7 cellular contexts compared by ENCODE assay signal in the genomic region with DNA sequence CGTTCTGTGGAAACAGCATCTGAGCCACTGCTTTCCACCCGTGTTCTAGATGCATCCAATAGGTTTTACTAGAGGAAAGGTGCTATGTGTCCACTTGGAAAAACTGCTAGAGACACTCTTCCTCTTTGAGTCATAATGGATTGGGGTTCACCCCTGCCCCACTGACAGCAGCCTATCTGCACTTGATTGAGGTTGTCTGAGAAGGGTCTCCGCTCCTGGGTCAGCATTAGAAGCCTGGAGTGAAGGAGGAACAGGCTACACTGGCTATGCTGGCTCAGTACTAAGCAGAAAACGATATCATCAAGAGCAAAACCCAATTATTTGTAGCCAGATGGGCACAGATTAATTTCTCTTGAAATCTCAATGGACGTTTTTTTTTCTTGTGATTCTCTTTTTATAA.
"Had no signal": no experiment of that assay in that cellular context is flagged by ENCODE, and none has a peak within 500 bp of the region (broad histone marks: within the 10 kb centered on the region; RNA-seq: fewer than 3 reads in every experiment).

No MANE protein-coding gene starts in this region.

- ATAC-seq: GM23338 had no signal

- FAIRE-seq: H1, H54, HTR-8/SVneo had no signal

- H3K4me2 ChIP-seq: GM23338 had no signal

- H2AFZ ChIP-seq: GM23338 had no signal

- DNase-seq: H9, HCEC 1CT, HFFc6 had no signal

- H3K4me3 ChIP-seq: GM23338 had no signal
